ENCODE assay signal across 18 cellular contexts in the genomic region with DNA sequence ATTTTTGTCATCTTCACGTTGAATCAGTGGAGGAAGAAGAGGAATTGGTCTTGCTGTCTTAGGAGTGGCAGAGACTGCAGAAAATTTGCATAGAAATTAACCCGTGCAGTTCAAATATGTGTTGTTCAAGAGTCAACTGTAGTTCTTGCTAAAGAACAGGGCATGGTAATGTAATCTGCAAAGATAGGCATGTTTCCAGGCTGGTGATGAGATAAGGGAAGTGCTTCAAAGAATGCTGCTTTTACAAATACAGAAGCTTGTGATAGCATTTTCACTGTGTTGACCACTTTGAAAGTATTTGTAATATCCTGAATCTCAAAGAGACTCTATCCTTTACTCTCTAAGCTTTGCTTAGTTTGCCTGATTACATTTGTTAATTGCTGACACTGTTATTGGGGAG.
"Had no signal": no experiment of that assay in that cellular context is flagged by ENCODE, and none has a peak within 500 bp of the region (broad histone marks: within the 10 kb centered on the region; RNA-seq: fewer than 3 reads in every experiment).

No MANE protein-coding gene starts in this region.

- DNase-seq: activated B cell treated with CpG ODN at 0.5 μM for 24 hours; activated CD4-positive, alpha-beta memory T cell treated with anti-CD3 and anti-CD28 coated beads for 36 hours; activated CD4-positive, alpha-beta T cell treated with anti-CD3 and anti-CD28 coated beads for 36 hours; activated effector memory CD4-positive, alpha-beta T cell treated with Interleukin-2 at 50 U/mL for 16 hours; activated naive CD4-positive, alpha-beta T cell treated with anti-CD3 and anti-CD28 coated beads for 36 hours; activated naive CD8-positive, alpha-beta T cell treated with anti-CD3 and anti-CD28 coated beads, Interleukin-2, amount 10 ng/mL, durations not matched to agents 7 days and 5 days; activated T-cell treated with anti-CD3 and anti-CD28 coated beads, Interleukin-2, amount 50 U/mL, for 72 hours; amygdala; left lung; ovary; psoas muscle; stimulated activated CD4-positive, alpha-beta T cell treated with anti-CD3 and anti-CD28 coated beads, Interleukin-1b, Interleukin-23, amount 100 ng/mL, for 48 hours; substantia nigra; T-helper 9 cell; thyroid gland had no signal

- H3K36me3 ChIP-seq: left lung, neutrophil, ovary, right atrium auricular region, thyroid gland had no signal

- H3K4me3 ChIP-seq: left lung, ovary, psoas muscle, right atrium auricular region, thyroid gland had no signal

- H3K27ac ChIP-seq: epithelial cell of prostate, left lung, neutrophil, ovary, psoas muscle, right atrium auricular region, thyroid gland had no signal

- H3K9me3 ChIP-seq: left lung, neutrophil, ovary, right atrium auricular region, thyroid gland had no signal

- H3K4me1 ChIP-seq: left lung, thyroid gland had no signal

- ATAC-seq: activated CD4-positive, alpha-beta T cell treated with anti-CD3 and anti-CD28 coated beads for 36 hours; activated T-cell treated with anti-CD3 and anti-CD28 coated beads, Interleukin-2, amount 50 U/mL, for 72 hours; left lung; psoas muscle had no signal
